In the genomic region with DNA sequence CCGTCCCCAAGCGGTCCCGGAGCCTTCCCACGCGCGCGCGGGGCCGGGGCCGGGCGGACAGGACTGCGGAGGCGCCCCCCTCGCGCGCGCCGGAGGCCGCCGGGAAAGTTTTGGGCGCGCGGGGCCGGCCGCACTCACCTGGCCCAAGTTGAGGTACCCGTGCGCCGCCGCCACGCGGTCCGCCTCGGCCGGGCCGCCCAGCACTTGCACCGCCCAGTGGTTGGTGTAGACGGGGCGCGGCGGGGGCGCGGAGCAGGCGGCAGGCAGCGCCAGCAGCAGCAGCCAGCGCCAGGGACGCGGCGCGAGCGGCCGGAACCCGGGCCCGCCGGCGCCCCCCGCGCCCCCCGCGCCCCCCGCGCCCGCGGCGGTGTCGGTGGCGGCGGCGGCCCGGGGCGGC, we compare ENCODE assay signal across 9 cellular contexts. TPM values are rescaled to one million over a fixed set of nuclear protein-coding genes. Genes with fewer than 3 reads are reported as not detected.
DNase-seq lines count a peak whose midpoint lies in the region; ATAC-seq, FAIRE-seq and TF ChIP-seq lines count a peak whose summit lies in the region.
"Had no signal": no experiment of that assay in that cellular context is flagged by ENCODE, and none has a peak within 500 bp of the region (broad histone marks: within the 10 kb centered on the region; RNA-seq: fewer than 3 reads in every experiment).

No MANE protein-coding gene starts in this region.

- FAIRE-seq in A549 (lab: Jason Lieb, UNC) = no peak

- H3K27me3 Mint-ChIP-seq in activated CD8-positive, alpha-beta T cell treated with anti-CD3 and anti-CD28 coated beads for 36 hours = peaks cover 37% of the 10 kb centered on the region

- H3K4me3 Mint-ChIP-seq in activated CD8-positive, alpha-beta T cell treated with anti-CD3 and anti-CD28 coated beads for 36 hours = no peak overlapping the region
- H3K4me3 Mint-ChIP-seq: T-helper 1 cell treated with Interleukin-12 subunit alpha and Interleukin-12 subunit beta and Interleukin-4 antibody, amounts not matched to agents 30 μg/mL and 1 μg/mL, for 36 hours had no signal

- peak; percentile 26; the same call in 1 of the 2 replicates for TF ChIP-seq POLR2A in A549 (IDR thresholded peaks at IDR 0.05; ENCODE audit: low read length)

- no peak overlapping the region for H3K27ac Mint-ChIP-seq in activated CD8-positive, alpha-beta T cell treated with anti-CD3 and anti-CD28 coated beads for 36 hours
- H3K27ac Mint-ChIP-seq: T-helper 1 cell treated with Interleukin-12 subunit alpha and Interleukin-12 subunit beta and Interleukin-4 antibody, amounts not matched to agents 30 μg/mL and 1 μg/mL, for 36 hours had no signal

- CTCF ChIA-PET in A549 (lab: Yijun Ruan, JAX) = interaction anchor here (0.9 to 2.8 kb wide), 3 partner anchors 9 to 152 kb away, joined by 4 to 20 read pairs (median 4); no protein-coding TSS in a partner anchor
- CTCF ChIA-PET in activated CD8-positive, alpha-beta T cell treated with anti-CD3 and anti-CD28 coated beads for 36 hours (lab: Charles Lee) = no interaction called here

- peak overlapping the region; percentile 83 to 96 for H3K27ac ChIP-seq in A549

- peaks cover 2% of the 10 kb centered on the region for H3K4me1 Mint-ChIP-seq in activated CD8-positive, alpha-beta T cell treated with anti-CD3 and anti-CD28 coated beads for 36 hours (ENCODE audit: low read depth)

- TF ChIP-seq CTCF in A549 (IDR thresholded peaks at IDR 0.05) = no peak
- TF ChIP-seq CTCF in activated CD8-positive, alpha-beta T cell treated with anti-CD3 and anti-CD28 coated beads for 36 hours (IDR thresholded peaks at IDR 0.05) = no peak

- TF ChIP-seq RAD21 in A549 (conservative IDR thresholded peaks at IDR 0.05 in 1 of 2, IDR thresholded peaks at IDR 0.05 in 1 of 2) = no peak

- H3K4me1 ChIP-seq in A549 = peaks cover 8% of the 10 kb centered on the region; the same call in 2 of the 3 replicates

- H3K9me3 Mint-ChIP-seq in activated CD8-positive, alpha-beta T cell treated with anti-CD3 and anti-CD28 coated beads for 36 hours = no peaks in the 10 kb centered on the region
- H3K9me3 Mint-ChIP-seq: T-helper 1 cell treated with Interleukin-12 subunit alpha and Interleukin-12 subunit beta and Interleukin-4 antibody, amounts not matched to agents 30 μg/mL and 1 μg/mL, for 36 hours had no signal

- DNase-seq in A549 (ENCODE audit: low read depth in 1 of 2, low spot score in 1 of 2) (peak; percentile 69 to 70), islet precursor cell (peak; percentile 71), HCEC 1CT (no peak)
- peak; percentile 49 for DNase-seq in activated CD8-positive, alpha-beta T cell treated with anti-CD3 and anti-CD28 coated beads for 36 hours

- peak overlapping the region; percentile 82 for H3K4me3 ChIP-seq in A549

- peak overlapping the region; percentile 97 for H3K4me2 ChIP-seq in A549

- ATAC-seq in A549 = peak; percentile 79 to 80
- peak; percentile 48 for ATAC-seq in GM19372 (IDR thresholded peaks at IDR 0.05; ENCODE audit: low read depth, unreplicated experiment)
- peak; percentile 74 for ATAC-seq in activated CD8-positive, alpha-beta T cell treated with anti-CD3 and anti-CD28 coated beads for 36 hours
- no peak for ATAC-seq in HG02623 (IDR thresholded peaks at IDR 0.05; ENCODE audit: unreplicated experiment)
- ATAC-seq in GM19452 (IDR thresholded peaks at IDR 0.05; ENCODE audit: unreplicated experiment) = no peak
- ATAC-seq in GM21528 (IDR thresholded peaks at IDR 0.05; ENCODE audit: low FRiP score, unreplicated experiment) = no peak

- POLR2A ChIA-PET in A549 (lab: Yijun Ruan, JAX) = interaction anchor here (0.6 kb wide), 1 partner anchor 90 kb away, joined by 5 read pairs; no protein-coding TSS in a partner anchor
- POLR2A ChIA-PET in activated CD8-positive, alpha-beta T cell treated with anti-CD3 and anti-CD28 coated beads for 36 hours (lab: Charles Lee) = no interaction called here

- intact Hi-C loops in activated CD8-positive, alpha-beta T cell treated with anti-CD3 and anti-CD28 coated beads for 36 hours (cut with micrococcal nuclease) = no loop called here

- H3K36me3 Mint-ChIP-seq in activated CD8-positive, alpha-beta T cell treated with anti-CD3 and anti-CD28 coated beads for 36 hours (ENCODE audit: low read depth) = no peaks in the 10 kb centered on the region

- no peak for TF ChIP-seq EP300 in A549 (IDR thresholded peaks at IDR 0.05)

- no CpG with 5 or more reads among the region's 70 CpGs for WGBS in A549 (ENCODE audit: missing lambda C conversion rate)

- no peaks in the 10 kb centered on the region for H3K9me3 ChIP-seq in A549

TF ChIP-seq in A549, 52 proteins besides CTCF, POLR2A, EP300 and RAD21:
- TF ChIP-seq, protein P1, sequence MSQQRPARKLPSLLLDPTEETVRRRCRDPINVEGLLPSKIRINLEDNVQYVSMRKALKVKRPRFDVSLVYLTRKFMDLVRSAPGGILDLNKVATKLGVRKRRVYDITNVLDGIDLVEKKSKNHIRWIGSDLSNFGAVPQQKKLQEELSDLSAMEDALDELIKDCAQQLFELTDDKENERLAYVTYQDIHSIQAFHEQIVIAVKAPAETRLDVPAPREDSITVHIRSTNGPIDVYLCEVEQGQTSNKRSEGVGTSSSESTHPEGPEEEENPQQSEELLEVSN (IDR thresholded peaks at IDR 0.05; ENCODE audit: borderline replicate concordance, low read depth) = peak; percentile 72
- TF ChIP-seq CHD4 (IDR thresholded peaks at IDR 0.05; ENCODE audit: borderline replicate concordance) = no peak
- TF ChIP-seq JUN (IDR thresholded peaks at IDR 0.05) = peak in 1 of 2 experiments; percentile 30; a peak in 1 of 5 replicates
- peak; percentile 23; the same call in 1 of the 2 replicates for TF ChIP-seq NPAS2 (CRISPR knock-in tag; IDR thresholded peaks at IDR 0.05; ENCODE audit: borderline replicate concordance)
- TF ChIP-seq, protein P2, sequence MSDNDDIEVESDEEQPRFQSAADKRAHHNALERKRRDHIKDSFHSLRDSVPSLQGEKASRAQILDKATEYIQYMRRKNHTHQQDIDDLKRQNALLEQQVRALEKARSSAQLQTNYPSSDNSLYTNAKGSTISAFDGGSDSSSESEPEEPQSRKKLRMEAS (IDR thresholded peaks at IDR 0.05) = peak; percentile 82

RNA-seq across cellular contexts. Expression of a gene that starts 0.3 kb away (rescaled TPM):
- polyA plus RNA-seq in A549 (2011; rRNA removed) (15.2 and 20.1 TPM in 2 replicates), A549 (2017; fragmentation: RNase III; extraction: RNeasy Plus Mini Kit Qiagen cat#74134 plus additional on column Dnase treatment) (10.0 to 11.1 TPM (median 10.8 TPM) in 3 replicates)
- 12.2 and 16.7 TPM in 2 replicates for polyA plus RNA-seq in A549 (2012; cell fraction: cytosol; rRNA removed)
- polyA plus RNA-seq in A549 (2012; cell fraction: nucleus; rRNA removed) = 12.2 and 21.3 TPM in 2 replicates
- polyA minus RNA-seq in A549 (2011; rRNA and poly(A)+ RNA removed) = 32.2 and 37.3 TPM in 2 replicates
- 1 to 10 TPM; 2.7 to 3.0 TPM for total RNA-seq in activated CD8-positive, alpha-beta T cell treated with anti-CD3 and anti-CD28 coated beads for 36 hours

Comparison
In these comparisons a context has a peak if more than half of its experiments do, and no peak if none do; other contexts are left out.
1. ATAC-seq: peak in A549 (2 of 2), GM19372 (single experiment) and activated CD8-positive, alpha-beta T cell treated with anti-CD3 and anti-CD28 coated beads for 36 hours (single experiment); none in HG02623 (single experiment), GM19452 (single experiment) and GM21528 (single experiment).